ENCODE assay signal across 8 cellular contexts in the genomic region with DNA sequence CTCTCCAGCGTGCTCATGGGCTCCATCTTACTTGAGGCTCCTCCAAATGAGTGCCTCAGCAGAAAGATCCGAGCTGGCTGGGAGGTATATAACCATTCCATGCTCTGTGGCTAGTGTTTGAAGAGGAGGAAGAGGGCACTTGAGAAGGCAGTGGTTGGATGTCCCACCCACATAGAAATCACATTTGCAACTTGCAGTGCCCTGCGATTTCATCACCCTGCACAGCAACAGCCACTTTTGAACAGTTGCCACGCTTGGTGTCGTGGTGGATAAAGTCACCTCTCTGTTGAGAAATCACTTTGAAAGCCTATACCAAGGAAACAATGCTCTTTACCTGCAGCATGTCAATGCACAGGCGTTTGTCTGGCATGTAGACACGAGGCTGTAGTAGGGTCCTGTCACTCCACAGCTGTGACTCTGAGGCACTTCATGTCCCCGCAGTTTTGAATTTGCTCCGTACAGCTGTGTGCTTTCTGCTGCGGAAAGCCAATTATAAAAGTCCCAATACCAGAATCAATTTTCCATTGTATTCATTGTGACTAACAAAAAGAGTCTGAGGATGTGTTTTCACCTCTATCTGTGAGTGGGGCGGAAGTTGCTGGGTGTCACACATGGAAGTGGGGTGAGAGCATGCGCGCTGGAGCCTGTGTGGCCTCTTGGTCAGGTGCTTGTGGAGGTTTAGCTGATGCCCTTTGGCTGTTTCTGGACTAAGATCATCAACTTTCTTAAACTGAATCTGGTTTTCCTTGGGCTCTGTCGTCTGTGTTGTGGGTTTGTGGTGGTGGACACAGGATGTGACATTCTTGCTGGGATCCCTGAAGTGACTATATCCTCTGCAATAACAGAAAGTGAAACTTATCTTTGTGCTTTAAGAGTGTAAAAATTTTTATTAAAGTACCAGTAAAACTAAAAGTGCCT. TPM values are rescaled to one million over a fixed set of nuclear protein-coding genes. Genes with fewer than 3 reads are reported as not detected.
A peak's percentile ranks its signal among the peaks of the same experiment; 100 is the strongest.
DNase-seq lines count a peak whose midpoint lies in the region; ATAC-seq, FAIRE-seq and TF ChIP-seq lines count a peak whose summit lies in the region.

No MANE protein-coding gene starts in this region.

- POLR2A ChIA-PET in A673 (lab: Charles Lee; ENCODE audit: low non-redundant PET), result no interaction called here

- no peaks in the 10 kb centered on the region for H3K9me3 Mint-ChIP-seq in T-helper 2 cell treated with Interferon-gamma antibody and Interleukin-4, amounts not matched to agents 5 μg/mL and 100 μg/mL, for 36 hours

- H3K27me3 ChIP-seq in A673 (replicated peaks; ENCODE audit: insufficient read depth, low read depth, low read length, poor library complexity) (no peaks in the 10 kb centered on the region), body of pancreas (no peaks in the 10 kb centered on the region), lower lobe of right lung (ENCODE audit: low read depth) (no peaks in the 10 kb centered on the region)

- peak overlapping the region; percentile 4 for H3K27ac ChIP-seq in A673 (ENCODE audit: low read depth, low read length, poor library complexity, severe bottlenecking)
- H3K27ac ChIP-seq in body of pancreas, result peak overlapping the region; percentile 53 to 98 (median 72)
- H3K27ac ChIP-seq in lower lobe of right lung, result peak overlapping the region; percentile 98

- H3K36me3 Mint-ChIP-seq in T-helper 2 cell treated with Interferon-gamma antibody and Interleukin-4, amounts not matched to agents 5 μg/mL and 100 μg/mL, for 36 hours (ENCODE audit: low read depth), result peaks cover 44% of the 10 kb centered on the region

- FAIRE-seq in GM19239 (lab: Jason Lieb, UNC), result peak; percentile 76

- 23 to 32% methylated on average over 13 to 14 of the region's 14 CpGs for WGBS in body of pancreas, 2 donors

- H3K9me3 ChIP-seq in A673 (ENCODE audit: low read depth, low read length, poor library complexity, severe bottlenecking), result no peaks in the 10 kb centered on the region
- no peaks in the 10 kb centered on the region for H3K9me3 ChIP-seq in body of pancreas
- no peaks in the 10 kb centered on the region for H3K9me3 ChIP-seq in lower lobe of right lung

- H3K4me1 Mint-ChIP-seq in T-helper 2 cell treated with Interferon-gamma antibody and Interleukin-4, amounts not matched to agents 5 μg/mL and 100 μg/mL, for 36 hours (ENCODE audit: low read depth), result peaks cover 40% of the 10 kb centered on the region

- intact Hi-C loops in A673 (cut with micrococcal nuclease; ENCODE audit: unreplicated experiment), result loop anchor here (10.0 kb wide), 1 partner anchor 304 kb away; no protein-coding TSS in a partner anchor
- intact Hi-C loops in body of pancreas (cut with DNase I), result no loop called here
- intact Hi-C loops in lower lobe of right lung (cut with DNase I), result no loop called here

- no peak for TF ChIP-seq POLR2A in body of pancreas (IDR thresholded peaks at IDR 0.05)

- TF ChIP-seq CTCF in A673 (conservative IDR thresholded peaks at IDR 0.05; ENCODE audit: low read depth, low read length), result no peak
- TF ChIP-seq CTCF in body of pancreas (IDR thresholded peaks at IDR 0.05), result no peak
- no peak for TF ChIP-seq CTCF in lower lobe of right lung (IDR thresholded peaks at IDR 0.05)

- peaks cover 7% of the 10 kb centered on the region for H3K27me3 Mint-ChIP-seq in T-helper 2 cell treated with Interferon-gamma antibody and Interleukin-4, amounts not matched to agents 5 μg/mL and 100 μg/mL, for 36 hours (ENCODE audit: low read depth)

- H3K4me1 ChIP-seq in A673 (ENCODE audit: insufficient read depth, low read length, poor library complexity, severe bottlenecking) (peaks cover 8% of the 10 kb centered on the region), body of pancreas (peaks cover 65% of the 10 kb centered on the region), lower lobe of right lung (peaks cover 51% of the 10 kb centered on the region)

- H3K36me3 ChIP-seq in A673 (ENCODE audit: insufficient read depth, low read length, poor library complexity, severe bottlenecking) (peaks cover 16% of the 10 kb centered on the region), body of pancreas (replicated peaks in 1 of 2; ENCODE audit: insufficient read depth in 1 of 2, low read depth in 2 of 2) (peaks cover 0 to 5% of the 10 kb centered on the region in 2 donors), lower lobe of right lung (peaks cover 30% of the 10 kb centered on the region)

- ATAC-seq in HG03442 (IDR thresholded peaks at IDR 0.05; ENCODE audit: unreplicated experiment) (peak; percentile 37), body of pancreas (no peak), lower lobe of right lung (peak; percentile 21 to 42)

- BruUV-seq in A673 (replicated peaks; lab: Mats Ljungman, UMichigan), result no TSS peak

- H3K4me3 ChIP-seq in A673 (ENCODE audit: low read depth, low read length, poor library complexity, severe bottlenecking) (no peak overlapping the region), body of pancreas (no peak overlapping the region), lower lobe of right lung (peak overlapping the region; percentile 39)

- peak overlapping the region; percentile 89 for H3K4me3 Mint-ChIP-seq in T-helper 2 cell treated with Interferon-gamma antibody and Interleukin-4, amounts not matched to agents 5 μg/mL and 100 μg/mL, for 36 hours

- CTCF ChIA-PET in A673 (lab: Charles Lee), result no interaction called here

- DNase-seq in A673 (ENCODE audit: low spot score) (no peak), GM19239 (ENCODE audit: insufficient read length, low spot score) (peak; percentile 47), body of pancreas (peak; percentile 56 to 79 (median 70)), lower lobe of right lung (peak; percentile 88), cerebellar cortex (ENCODE audit: low spot score) (no peak)
- peak; percentile 88 for DNase-seq in T-helper 2 cell treated with Interferon-gamma antibody and Interleukin-4, amounts not matched to agents 5 μg/mL and 100 μg/mL, for 36 hours (ENCODE audit: low spot score)
- DNase-seq in stimulated activated CD8-positive, alpha-beta memory T cell treated with anti-CD3 and anti-CD28 coated beads, Interleukin-15, amount 100 ng/mL, for 4 hours (ENCODE audit: low read depth in 2 of 2), result peak; percentile 60 to 68

- H3K27ac Mint-ChIP-seq in T-helper 2 cell treated with Interferon-gamma antibody and Interleukin-4, amounts not matched to agents 5 μg/mL and 100 μg/mL, for 36 hours, result peak overlapping the region; percentile 95

RNA-seq across cellular contexts. Expression of gene CNDP2, which starts 2.8 kb away (rescaled TPM):
- total RNA-seq in A673 (2021) (75.3 and 89.4 TPM in 2 replicates), body of pancreas (100 to 1,000 TPM in 1 of 2 donors, 10 to 100 TPM in 1; 83.0 to 145 TPM), lower lobe of right lung (237 TPM)

RNA-seq across cellular contexts. Expression of gene CNDP1, which starts 35.3 kb away (rescaled TPM):
- not detected in 2 replicates for total RNA-seq in A673 (2021)
- total RNA-seq in body of pancreas, result under 1 TPM in 1 of 2 donors, not detected in 1; under 0.01 TPM
- total RNA-seq in lower lobe of right lung, result not detected

RNA-seq across cellular contexts. Expression of gene DIPK1C, which starts 41.9 kb away (rescaled TPM):
- not detected in 2 replicates for total RNA-seq in A673 (2021)
- not detected for total RNA-seq in body of pancreas
- total RNA-seq in lower lobe of right lung, result not detected

Comparison
In these comparisons a context has a peak if more than half of its experiments do, and no peak if none do; other contexts are left out.
1. DNase-seq: peak in GM19239 (single experiment), T-helper 2 cell treated with Interferon-gamma antibody and Interleukin-4, amounts not matched to agents 5 μg/mL and 100 μg/mL, for 36 hours (single experiment), body of pancreas (4 of 4), lower lobe of right lung (single experiment) and stimulated activated CD8-positive, alpha-beta memory T cell treated with anti-CD3 and anti-CD28 coated beads, Interleukin-15, amount 100 ng/mL, for 4 hours (2 of 2); none in A673 (single experiment) and cerebellar cortex (single experiment).
2. H3K27ac ChIP-seq: peak in every context shown above with its lines; median percentile 98 in lower lobe of right lung; 72 in body of pancreas; 4 in A673.